In the genomic region with DNA sequence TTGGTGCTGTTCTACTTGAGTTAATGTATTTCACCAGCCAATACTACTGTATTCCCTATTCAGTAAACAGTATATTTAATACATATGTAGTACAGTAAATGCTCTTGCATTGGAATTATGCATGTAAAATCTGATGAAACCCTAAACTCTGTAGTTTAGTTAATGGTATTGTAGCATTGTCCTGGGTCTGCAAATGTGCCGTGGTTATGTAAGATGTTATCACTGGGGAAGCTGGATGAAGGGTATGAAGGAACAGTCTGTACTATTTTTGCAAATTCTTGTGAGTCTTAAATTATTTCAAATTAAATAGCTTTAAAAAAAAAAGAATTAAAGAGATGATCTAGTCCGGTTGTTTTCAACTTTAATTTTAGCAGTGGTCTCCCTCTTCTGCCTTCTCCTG, we compare ENCODE assay signal across 17 cellular contexts.
"Had no signal": no experiment of that assay in that cellular context is flagged by ENCODE, and none has a peak within 500 bp of the region (broad histone marks: within the 10 kb centered on the region; RNA-seq: fewer than 3 reads in every experiment).

No MANE protein-coding gene starts in this region.

- H3K9me3 Mint-ChIP-seq: activated naive CD4-positive, alpha-beta T cell treated with anti-CD3 and anti-CD28 coated beads, Interleukin-2, amount 50 U/mL, for 72 hours; nephron progenitor cell; type B pancreatic cell had no signal

- H3K27ac Mint-ChIP-seq: nephron progenitor cell, progenitor cell of endocrine pancreas, type B pancreatic cell had no signal

- ATAC-seq: left ventricle myocardium superior, right cardiac atrium had no signal

- H3K4me3 Mint-ChIP-seq: brain, nephron progenitor cell, type B pancreatic cell had no signal

- DNase-seq: activated CD4-positive, alpha-beta T cell treated with anti-CD3 and anti-CD28 coated beads, Interleukin-2, amount 50 U/mL, for 4 hours; activated CD4-positive, CD25-positive, alpha-beta regulatory T cell; activated CD8-positive, alpha-beta memory T cell treated with anti-CD3 and anti-CD28 coated beads, Interleukin-2, amount 50 U/mL, for 48 hours; activated effector memory CD4-positive, alpha-beta T cell treated with Interleukin-2 at 50 U/mL for 16 hours; central memory CD4-positive, alpha-beta T cell; cortex of kidney; effector CD8-positive, alpha-beta T cell; left ventricle myocardium superior; nephron progenitor cell; right cardiac atrium; Right ventricle myocardium superior; stimulated activated CD4-positive, alpha-beta T cell treated with anti-CD3 and anti-CD28 coated beads, Interleukin-4, amount 100 ng/mL, for 4 hours; stimulated activated CD8-positive, alpha-beta memory T cell treated with anti-CD3 and anti-CD28 coated beads, Interleukin-4, amount 100 ng/mL, for 48 hours had no signal

- H3K27me3 Mint-ChIP-seq: brain, progenitor cell of endocrine pancreas had no signal

- H3K4me1 Mint-ChIP-seq: nephron progenitor cell had no signal

- H3K36me3 Mint-ChIP-seq: brain, type B pancreatic cell had no signal
